10 cellular contexts compared by ENCODE assay signal in the genomic region with DNA sequence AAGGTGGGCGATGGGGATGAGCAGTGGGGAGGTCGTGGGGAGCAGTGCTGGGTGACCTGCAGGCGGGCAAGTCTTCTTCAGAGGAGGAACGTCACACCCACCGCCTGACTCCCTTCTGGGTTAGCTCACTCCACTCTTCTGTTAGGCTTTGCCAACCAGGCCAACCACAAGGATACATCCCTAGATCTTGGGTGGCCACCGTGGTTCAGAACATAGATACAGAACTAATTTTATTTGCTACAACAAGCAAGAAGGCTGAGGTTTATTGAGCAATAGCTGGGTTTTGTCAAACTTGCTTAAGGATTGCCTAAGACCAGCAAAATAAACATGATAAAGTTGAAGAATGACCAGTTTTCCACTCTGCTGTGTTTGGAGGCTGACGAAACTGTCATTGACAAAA.
A peak's percentile ranks its signal among the peaks of the same experiment; 100 is the strongest.
DNase-seq lines count a peak whose midpoint lies in the region; ATAC-seq and TF ChIP-seq lines count a peak whose summit lies in the region.
"Had no signal": no experiment of that assay in that cellular context is flagged by ENCODE, and none has a peak within 500 bp of the region (broad histone marks: within the 10 kb centered on the region; RNA-seq: fewer than 3 reads in every experiment).

No MANE protein-coding gene starts in this region.

- H3K27me3 ChIP-seq in aorta (ENCODE audit: control insufficient read depth in 1 of 2, insufficient read depth in 2 of 2, low read length in 1 of 2) = no peaks in the 10 kb centered on the region

- DNase-seq in Right ventricle myocardium superior (peak; percentile 60), cardiac septum (ENCODE audit: low spot score) (no peak), choroid plexus epithelial cell (ENCODE audit: low read depth) (peak; percentile 96), medulla oblongata (ENCODE audit: extremely low spot score) (peak; percentile 61), aorta (peak in 1 of 2 donors; percentile 84), OCI-M2 (lab: John Stamatoyannopoulos, UW; ENCODE audit: unreplicated experiment) (no peak)
- DNase-seq: NCI-H1092, T-helper 1 cell had no signal

- H3K4me3 ChIP-seq in choroid plexus epithelial cell (ENCODE audit: low read depth, low read length) = no peak overlapping the region
- H3K4me3 ChIP-seq in aorta (ENCODE audit: low read length in 2 of 2) = no peak overlapping the region

- H3K9me3 ChIP-seq in aorta (ENCODE audit: control insufficient read depth, low read length) = no peaks in the 10 kb centered on the region

- H3K4me1 ChIP-seq in aorta (ENCODE audit: control insufficient read depth in 1 of 2, insufficient read depth in 2 of 2, low read length in 2 of 2) = no peaks in the 10 kb centered on the region

- no peaks in the 10 kb centered on the region for H3K36me3 ChIP-seq in aorta (ENCODE audit: control insufficient read depth in 1 of 2, insufficient read depth in 2 of 2, low read length in 1 of 2)

- intact Hi-C loops in Right ventricle myocardium superior (cut with DNase I) = no loop called here
- intact Hi-C loops in cardiac septum (cut with DNase I) = no loop called here
- intact Hi-C loops in aorta (cut with DNase I) = no loop called here

- no peak overlapping the region for H3K27ac ChIP-seq in aorta (ENCODE audit: low read depth in 1 of 2, low read length in 2 of 2)

- TF ChIP-seq CTCF in choroid plexus epithelial cell (conservative IDR thresholded peaks at IDR 0.05; ENCODE audit: low read depth, low read length) = no peak

- ATAC-seq in Right ventricle myocardium superior (ENCODE audit: poor library complexity) (peak; percentile 72), aorta (ENCODE audit: low FRiP score) (peak; percentile 61), HG03135 (IDR thresholded peaks at IDR 0.05; ENCODE audit: unreplicated experiment) (no peak), HG03565 (IDR thresholded peaks at IDR 0.05; ENCODE audit: unreplicated experiment) (no peak)

- 89 to 90% methylated on average over 7 of the region's 7 CpGs for WGBS in aorta, 2 donors

Comparison
In these comparisons a context has a peak if more than half of its experiments do, and no peak if none do; other contexts are left out.
1. DNase-seq: peak in Right ventricle myocardium superior (single experiment), choroid plexus epithelial cell (single experiment) and medulla oblongata (single experiment); none in cardiac septum (single experiment) and OCI-M2 (single experiment).
2. ATAC-seq: peak in Right ventricle myocardium superior (single experiment) and aorta (single experiment); none in HG03135 (single experiment) and HG03565 (single experiment).